Comparison of ENCODE assay signal across 18 cellular contexts in the genomic region with DNA sequence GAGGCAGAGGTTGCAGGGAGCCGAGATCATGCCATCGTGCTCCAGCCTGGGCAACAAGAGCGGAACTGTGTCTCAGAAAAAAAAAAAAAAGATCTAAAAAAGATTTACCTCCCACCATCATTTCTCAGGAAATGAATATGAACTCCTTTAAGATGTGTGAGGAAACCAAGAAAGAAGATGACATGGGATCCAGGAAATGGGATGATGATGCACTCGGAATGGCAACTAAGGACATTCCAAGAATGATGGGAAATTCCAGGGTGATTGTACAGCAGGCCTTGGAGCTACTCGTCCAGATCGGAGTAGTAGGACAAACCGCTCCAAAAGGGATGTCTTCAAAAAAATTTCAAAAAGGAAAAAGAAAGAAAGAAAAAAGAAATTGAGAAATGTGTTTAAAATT.
DNase-seq lines count a peak whose midpoint lies in the region; ATAC-seq and TF ChIP-seq lines count a peak whose summit lies in the region.
"Had no signal": no experiment of that assay in that cellular context is flagged by ENCODE, and none has a peak within 500 bp of the region (broad histone marks: within the 10 kb centered on the region; RNA-seq: fewer than 3 reads in every experiment).

No MANE protein-coding gene starts in this region.

- no peaks in the 10 kb centered on the region for H3K27me3 ChIP-seq in upper lobe of left lung
- no peaks in the 10 kb centered on the region for H3K27me3 ChIP-seq in CD8-positive, alpha-beta T cell (ENCODE audit: insufficient read depth, low read length)
- H3K27me3 ChIP-seq: ovary, transverse colon had no signal

- TF ChIP-seq CTCF in AG10803 (conservative IDR thresholded peaks at IDR 0.05; ENCODE audit: low read length) = no peak
- no peak for TF ChIP-seq CTCF in choroid plexus epithelial cell (conservative IDR thresholded peaks at IDR 0.05; ENCODE audit: low read depth, low read length)
- no peak for TF ChIP-seq CTCF in upper lobe of left lung (IDR thresholded peaks at IDR 0.05)
- no peak for TF ChIP-seq CTCF in CD8-positive, alpha-beta T cell (IDR thresholded peaks at IDR 0.05)

- no peak for TF ChIP-seq POLR2A in upper lobe of left lung (IDR thresholded peaks at IDR 0.05)

- CTCF ChIA-PET in CD8-positive, alpha-beta T cell (lab: Charles Lee) = no interaction called here

- H3K27ac ChIP-seq in upper lobe of left lung = no peak overlapping the region
- no peak overlapping the region for H3K27ac ChIP-seq in CD8-positive, alpha-beta T cell (ENCODE audit: low read depth, low read length)
- H3K27ac ChIP-seq: esophagus squamous epithelium, ovary, transverse colon had no signal

- H3K4me1 ChIP-seq in upper lobe of left lung = no peaks in the 10 kb centered on the region
- H3K4me1 ChIP-seq in CD8-positive, alpha-beta T cell (ENCODE audit: insufficient read depth, low read length) = no peaks in the 10 kb centered on the region
- H3K4me1 ChIP-seq: esophagus squamous epithelium, HAP-1, transverse colon had no signal

- H3K4me3 ChIP-seq in AG10803 (ENCODE audit: low read length) (no peak overlapping the region), choroid plexus epithelial cell (ENCODE audit: low read depth, low read length) (no peak overlapping the region), upper lobe of left lung (no peak overlapping the region)
- no peak overlapping the region for H3K4me3 ChIP-seq in CD8-positive, alpha-beta T cell (ENCODE audit: low read depth, low read length)
- H3K4me3 ChIP-seq: esophagus squamous epithelium, HAP-1, ovary, transverse colon had no signal

- H3K27me3 Mint-ChIP-seq in CD8-positive, alpha-beta T cell (ENCODE audit: low read depth) = peaks cover 14% of the 10 kb centered on the region

- H3K36me3 ChIP-seq in upper lobe of left lung = no peaks in the 10 kb centered on the region
- no peaks in the 10 kb centered on the region for H3K36me3 ChIP-seq in CD8-positive, alpha-beta T cell (ENCODE audit: insufficient read depth, low read length)
- H3K36me3 ChIP-seq: esophagus squamous epithelium, HAP-1, ovary, transverse colon had no signal

- DNase-seq in AG10803 (ENCODE audit: low read depth) = peak; percentile 94
- peak; percentile 85 for DNase-seq in LHCN-M2 (ENCODE audit: low read depth)
- DNase-seq in choroid plexus epithelial cell (ENCODE audit: low read depth) = peak; percentile 73
- peak; percentile 76 for DNase-seq in non-pigmented ciliary epithelial cell (ENCODE audit: low read depth)
- no peak for DNase-seq in upper lobe of left lung
- no peak for DNase-seq in NCI-H1105 treated with DMSO at 0.1 percent for 48 hours (lab: John Stamatoyannopoulos, UW)
- no peak for DNase-seq in NCI-H1417 (lab: John Stamatoyannopoulos, UW)
- DNase-seq in CD8-positive, alpha-beta T cell = no peak
- DNase-seq: activated CD4-positive, alpha-beta T cell treated with anti-CD3 and anti-CD28 coated beads for 36 hours; activated naive CD8-positive, alpha-beta T cell treated with anti-CD3 and anti-CD28 coated beads for 36 hours; cortex of kidney; esophagus squamous epithelium; midbrain; ovary; T-helper 17 cell; transverse colon had no signal

- no peaks in the 10 kb centered on the region for H3K36me3 Mint-ChIP-seq in CD8-positive, alpha-beta T cell
- H3K36me3 Mint-ChIP-seq: activated naive CD8-positive, alpha-beta T cell treated with anti-CD3 and anti-CD28 coated beads for 36 hours; CD14-positive monocyte had no signal

- no peak overlapping the region for H3K4me3 Mint-ChIP-seq in CD8-positive, alpha-beta T cell
- H3K4me3 Mint-ChIP-seq: activated CD4-positive, alpha-beta T cell treated with anti-CD3 and anti-CD28 coated beads for 36 hours; activated naive CD8-positive, alpha-beta T cell treated with anti-CD3 and anti-CD28 coated beads for 36 hours; CD14-positive monocyte; T-helper 17 cell had no signal

- no peaks in the 10 kb centered on the region for H3K9me3 Mint-ChIP-seq in CD8-positive, alpha-beta T cell
- H3K9me3 Mint-ChIP-seq: activated naive CD8-positive, alpha-beta T cell treated with anti-CD3 and anti-CD28 coated beads for 36 hours; CD14-positive monocyte had no signal

- no peak for TF ChIP-seq EP300 in upper lobe of left lung (IDR thresholded peaks at IDR 0.05)

- POLR2A ChIA-PET in CD8-positive, alpha-beta T cell (lab: Charles Lee) = no interaction called here

- no peak for ATAC-seq in upper lobe of left lung (ENCODE audit: low FRiP score in 2 of 2)
- no peak for ATAC-seq in CD8-positive, alpha-beta T cell
- ATAC-seq: activated CD4-positive, alpha-beta T cell treated with anti-CD3 and anti-CD28 coated beads for 36 hours; T-helper 17 cell had no signal

- H3K9me3 ChIP-seq in upper lobe of left lung = no peaks in the 10 kb centered on the region
- H3K9me3 ChIP-seq in CD8-positive, alpha-beta T cell (ENCODE audit: low read length) = no peaks in the 10 kb centered on the region
- H3K9me3 ChIP-seq: esophagus squamous epithelium, HAP-1, ovary, transverse colon had no signal

- H3K4me1 Mint-ChIP-seq in CD8-positive, alpha-beta T cell (ENCODE audit: low read depth) = peaks cover 5% of the 10 kb centered on the region
- H3K4me1 Mint-ChIP-seq: activated CD4-positive, alpha-beta T cell treated with anti-CD3 and anti-CD28 coated beads for 36 hours; CD14-positive monocyte had no signal

- H3K27ac Mint-ChIP-seq in CD8-positive, alpha-beta T cell = no peak overlapping the region
- H3K27ac Mint-ChIP-seq: activated CD4-positive, alpha-beta T cell treated with anti-CD3 and anti-CD28 coated beads for 36 hours; activated naive CD8-positive, alpha-beta T cell treated with anti-CD3 and anti-CD28 coated beads for 36 hours; CD14-positive monocyte; T-helper 17 cell had no signal

- intact Hi-C loops in CD8-positive, alpha-beta T cell (cut with DNase I, micrococcal nuclease) = no loop called here

- 61 to 85% methylated on average over 7 of the region's 7 CpGs for WGBS in upper lobe of left lung, 2 donors

Comparison
In these comparisons a context has a peak if more than half of its experiments do, and no peak if none do; other contexts are left out.
1. DNase-seq: peak in AG10803 (single experiment), LHCN-M2 (single experiment), choroid plexus epithelial cell (single experiment) and non-pigmented ciliary epithelial cell (single experiment); none in upper lobe of left lung (0 of 2), NCI-H1105 treated with DMSO at 0.1 percent for 48 hours (single experiment), NCI-H1417 (0 of 3) and CD8-positive, alpha-beta T cell (0 of 7).